Comparison of ENCODE assay signal across 20 cellular contexts in the genomic region with DNA sequence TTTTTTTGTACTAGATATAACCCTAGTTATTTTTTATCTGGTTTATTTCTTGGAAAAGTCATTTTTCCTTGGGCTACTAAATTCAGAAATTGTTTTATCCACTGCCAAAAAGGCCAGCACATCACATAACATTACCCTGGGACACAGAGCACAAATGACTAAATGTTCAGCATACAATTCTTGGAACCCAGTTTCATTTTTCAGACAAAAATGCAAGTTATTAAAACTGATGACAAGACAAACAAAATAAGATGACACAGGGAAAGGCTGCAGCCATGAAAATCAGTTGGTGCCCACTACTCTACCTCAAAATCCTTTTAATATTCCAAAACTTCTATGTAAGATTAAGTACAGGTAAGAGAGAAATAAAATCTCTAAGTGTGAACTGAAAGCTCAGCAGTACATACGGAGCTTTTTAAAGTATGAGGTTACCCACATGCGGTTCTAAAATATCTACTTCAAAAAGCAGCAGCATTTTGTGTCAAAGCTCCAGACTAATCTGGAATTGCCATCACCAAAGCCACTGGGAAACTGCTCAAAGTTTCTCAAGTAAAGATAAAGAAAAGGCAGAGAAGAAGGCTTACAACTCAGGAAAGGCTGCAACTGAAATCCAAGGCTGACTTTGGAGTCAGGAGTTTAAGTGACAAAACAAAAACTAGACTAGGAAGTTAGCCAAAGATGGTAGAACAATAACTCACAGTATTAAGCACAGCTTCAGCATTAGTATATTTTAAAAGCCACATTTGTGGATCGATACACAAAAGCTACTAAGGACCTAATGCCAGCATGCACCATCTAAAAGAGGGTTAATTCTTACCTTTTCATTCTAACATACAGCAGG. TPM values are rescaled to one million over a fixed set of nuclear protein-coding genes. Genes with fewer than 3 reads are reported as not detected.
DNase-seq lines count a peak whose midpoint lies in the region; ATAC-seq and TF ChIP-seq lines count a peak whose summit lies in the region.
"Had no signal": no experiment of that assay in that cellular context is flagged by ENCODE, and none has a peak within 500 bp of the region (broad histone marks: within the 10 kb centered on the region; RNA-seq: fewer than 3 reads in every experiment).

No MANE protein-coding gene starts in this region.

- no peak overlapping the region for H3K4me3 Mint-ChIP-seq in activated T-cell treated with anti-CD3 and anti-CD28 coated beads, Interleukin-2, amount 50 U/mL, for 24 hours
- H3K4me3 Mint-ChIP-seq in activated T-cell treated with anti-CD3 and anti-CD28 coated beads, Interleukin-2, amount 50 U/mL, for 4 hours = no peak overlapping the region
- H3K4me3 Mint-ChIP-seq: stimulated activated effector memory CD8-positive, alpha-beta T cell treated with anti-CD3 and anti-CD28 coated beads, Interleukin-12 subunit alpha, Interleukin-12 subunit beta, amount 100 ng/mL, for 72 hours had no signal

- peaks cover 14% of the 10 kb centered on the region for H3K4me1 Mint-ChIP-seq in activated T-cell treated with anti-CD3 and anti-CD28 coated beads, Interleukin-2, amount 50 U/mL, for 24 hours (ENCODE audit: low read depth)
- peaks cover 12% of the 10 kb centered on the region for H3K4me1 Mint-ChIP-seq in activated T-cell treated with anti-CD3 and anti-CD28 coated beads, Interleukin-2, amount 50 U/mL, for 4 hours (ENCODE audit: low read depth)

- DNase-seq in activated T-cell treated with anti-CD3 and anti-CD28 coated beads, Interleukin-2, amount 50 U/mL, for 24 hours = no peak
- DNase-seq in activated T-cell treated with anti-CD3 and anti-CD28 coated beads, Interleukin-2, amount 50 U/mL, for 4 hours = no peak
- DNase-seq in SK-MEL-5 (ENCODE audit: low read depth, low spot score) (peak; percentile 19), dermis blood vessel endothelial cell (peak; percentile 23), smooth muscle cell (lab: John Stamatoyannopoulos, UW; ENCODE audit: unreplicated experiment) (no peak), NCI-H2171 (lab: John Stamatoyannopoulos, UW) (no peak)
- DNase-seq: activated CD4-positive, CD25-positive, alpha-beta regulatory T cell treated with anti-CD3 and anti-CD28 coated beads, Interleukin-2, amount 50 U/mL, for 72 hours; activated T-cell treated with anti-CD3 and anti-CD28 coated beads, Interleukin-2, amount 50 U/mL, for 48 hours; Caco-2; NCI-H1092 treated with DMSO at 0.1 percent for 48 hours; NCI-H2227 treated with DMSO at 0.1 percent for 48 hours; ovary; SHP77; small intestine; T-helper 9 cell had no signal

- 95% methylated on average over 3 of the region's 3 CpGs for WGBS in smooth muscle cell (ENCODE audit: low lambda C conversion rate)

- no peaks in the 10 kb centered on the region for H3K27me3 Mint-ChIP-seq in activated T-cell treated with anti-CD3 and anti-CD28 coated beads, Interleukin-2, amount 50 U/mL, for 24 hours
- H3K27me3 Mint-ChIP-seq in activated T-cell treated with anti-CD3 and anti-CD28 coated beads, Interleukin-2, amount 50 U/mL, for 4 hours (ENCODE audit: low read depth) = no peaks in the 10 kb centered on the region

- H2AFZ ChIP-seq in smooth muscle cell (ENCODE audit: low read depth) = no peak overlapping the region

- ATAC-seq in activated T-cell treated with anti-CD3 and anti-CD28 coated beads, Interleukin-2, amount 50 U/mL, for 4 hours = no peak
- ATAC-seq in HG02852 (IDR thresholded peaks at IDR 0.05; ENCODE audit: unreplicated experiment) (no peak), GM18867 (IDR thresholded peaks at IDR 0.05; ENCODE audit: unreplicated experiment) (no peak)
- ATAC-seq: left lobe of liver; stimulated activated effector memory CD8-positive, alpha-beta T cell treated with anti-CD3 and anti-CD28 coated beads, Interleukin-12 subunit alpha, Interleukin-12 subunit beta, amount 100 ng/mL, for 72 hours had no signal

- H3F3A ChIP-seq in smooth muscle cell (ENCODE audit: low read depth) = peaks cover 10% of the 10 kb centered on the region

- no peaks in the 10 kb centered on the region for H3K9me3 Mint-ChIP-seq in activated T-cell treated with anti-CD3 and anti-CD28 coated beads, Interleukin-2, amount 50 U/mL, for 24 hours
- no peaks in the 10 kb centered on the region for H3K9me3 Mint-ChIP-seq in activated T-cell treated with anti-CD3 and anti-CD28 coated beads, Interleukin-2, amount 50 U/mL, for 4 hours
- H3K9me3 Mint-ChIP-seq: stimulated activated effector memory CD8-positive, alpha-beta T cell treated with anti-CD3 and anti-CD28 coated beads, Interleukin-12 subunit alpha, Interleukin-12 subunit beta, amount 100 ng/mL, for 72 hours had no signal

- H3K27me3 ChIP-seq in smooth muscle cell (ENCODE audit: low read depth) = no peaks in the 10 kb centered on the region
- H3K27me3 ChIP-seq: ovary had no signal

- H4K20me1 ChIP-seq in smooth muscle cell (ENCODE audit: low read depth) = peaks cover 54% of the 10 kb centered on the region

- peaks cover 22% of the 10 kb centered on the region for H3K36me3 ChIP-seq in smooth muscle cell (ENCODE audit: low read depth)
- H3K36me3 ChIP-seq: ovary had no signal

- no peak overlapping the region for H3K9ac ChIP-seq in smooth muscle cell (ENCODE audit: low read depth)

- H3K4me2 ChIP-seq in smooth muscle cell = no peak overlapping the region

- peak overlapping the region; percentile 69 for H3K27ac Mint-ChIP-seq in activated T-cell treated with anti-CD3 and anti-CD28 coated beads, Interleukin-2, amount 50 U/mL, for 24 hours
- H3K27ac Mint-ChIP-seq: stimulated activated effector memory CD8-positive, alpha-beta T cell treated with anti-CD3 and anti-CD28 coated beads, Interleukin-12 subunit alpha, Interleukin-12 subunit beta, amount 100 ng/mL, for 72 hours had no signal

- no peak overlapping the region for H3K4me3 ChIP-seq in smooth muscle cell
- H3K4me3 ChIP-seq: HAP-1, ovary had no signal

- in situ Hi-C loops in SK-MEL-5 (cut with HindIII; ENCODE audit: low pct_unique_long_range_greater_than_20kb, low sequenced_read_pairs) = no loop called here

- H3K79me2 ChIP-seq in smooth muscle cell (ENCODE audit: low read depth) = peaks cover 21% of the 10 kb centered on the region

- H3K9me3 ChIP-seq in smooth muscle cell (replicated peaks; ENCODE audit: low read depth) = no peaks in the 10 kb centered on the region
- H3K9me3 ChIP-seq: Caco-2, HAP-1, ovary had no signal

- H3K36me3 Mint-ChIP-seq in activated T-cell treated with anti-CD3 and anti-CD28 coated beads, Interleukin-2, amount 50 U/mL, for 24 hours (ENCODE audit: low read depth) = peaks cover 80% of the 10 kb centered on the region
- H3K36me3 Mint-ChIP-seq in activated T-cell treated with anti-CD3 and anti-CD28 coated beads, Interleukin-2, amount 50 U/mL, for 4 hours (ENCODE audit: insufficient read depth) = peaks cover 27% of the 10 kb centered on the region

- no peaks in the 10 kb centered on the region for H3K4me1 ChIP-seq in smooth muscle cell (ENCODE audit: low read depth)
- H3K4me1 ChIP-seq: Caco-2, HAP-1 had no signal

- TF ChIP-seq CTCF in smooth muscle cell (IDR thresholded peaks at IDR 0.05; ENCODE audit: borderline replicate concordance, insufficient read depth, poor library complexity, severe bottlenecking) = no peak

- H3K27ac ChIP-seq in smooth muscle cell (ENCODE audit: low read depth) = peak overlapping the region; percentile 7
- H3K27ac ChIP-seq: ovary had no signal

RNA-seq across cellular contexts. Expression of a gene that starts 41.4 kb away (rescaled TPM):
- 10 to 100 TPM; 88.5 to 98.7 (median 90.1) TPM for total RNA-seq in activated T-cell treated with anti-CD3 and anti-CD28 coated beads, Interleukin-2, amount 50 U/mL, for 4 hours
- 47.8 and 49.3 TPM in 2 replicates for total RNA-seq in SK-MEL-5 (2014; rRNA removed; shearing (Covaris generic))
- 29.5 and 53.8 TPM in 2 replicates for polyA plus RNA-seq in SK-MEL-5 (2015; cell fraction: cytosol; rRNA removed)
- polyA plus RNA-seq in SK-MEL-5 (2015; cell fraction: nucleus; rRNA removed) = 82.7 and 86.8 TPM in 2 replicates
- total RNA-seq in dermis blood vessel endothelial cell (69.1 and 92.3 TPM in 2 replicates), smooth muscle cell (84.4 and 90.3 TPM in 2 replicates)
- polyA plus RNA-seq in smooth muscle cell = 17.1 and 19.8 TPM in 2 replicates

RNA-seq across cellular contexts. Expression of a gene that starts 42.8 kb away (rescaled TPM):
- 10 to 100 TPM; 13.3 to 15.5 (median 15.3) TPM for total RNA-seq in activated T-cell treated with anti-CD3 and anti-CD28 coated beads, Interleukin-2, amount 50 U/mL, for 4 hours
- 3.0 and 3.4 TPM in 2 replicates for total RNA-seq in SK-MEL-5 (2014; rRNA removed; shearing (Covaris generic))
- polyA plus RNA-seq in SK-MEL-5 (2015; cell fraction: cytosol; rRNA removed) = 3.9 and 5.7 TPM in 2 replicates
- polyA plus RNA-seq in SK-MEL-5 (2015; cell fraction: nucleus; rRNA removed) = 8.2 and 10.2 TPM in 2 replicates
- total RNA-seq in dermis blood vessel endothelial cell (9.0 and 10.5 TPM in 2 replicates), smooth muscle cell (5.3 and 6.6 TPM in 2 replicates)
- 1.5 and 2.3 TPM in 2 replicates for polyA plus RNA-seq in smooth muscle cell

Comparison
In these comparisons a context has a peak if more than half of its experiments do, and no peak if none do; other contexts are left out.
1. DNase-seq: peak in SK-MEL-5 (single experiment) and dermis blood vessel endothelial cell (single experiment); none in activated T-cell treated with anti-CD3 and anti-CD28 coated beads, Interleukin-2, amount 50 U/mL, for 24 hours (single experiment), activated T-cell treated with anti-CD3 and anti-CD28 coated beads, Interleukin-2, amount 50 U/mL, for 4 hours (single experiment), smooth muscle cell (single experiment) and NCI-H2171 (single experiment).